In genomic region chr6:155328539-155329459, GRCh38 we compare ENCODE assay signal across 1 cellular context.
TF ChIP-seq lines count a peak whose summit lies in the region.

No MANE protein-coding gene starts in this region.

TF ChIP-seq in HepG2, 621 proteins besides CTCF, POLR2A, EP300 and RAD21 (continued from another document and continues in another):
- TF ChIP-seq ZC3H4 (CRISPR knock-in tag; IDR thresholded peaks at IDR 0.05; ENCODE audit: borderline replicate concordance): no peak
- no peak for TF ChIP-seq ZNF512B (CRISPR knock-in tag; IDR thresholded peaks at IDR 0.05; ENCODE audit: borderline replicate concordance)
- no peak for TF ChIP-seq ZIK1 (CRISPR knock-in tag; IDR thresholded peaks at IDR 0.05; ENCODE audit: borderline replicate concordance, low read depth)
- peak; percentile 91 for TF ChIP-seq MAZ (IDR thresholded peaks at IDR 0.05; ENCODE audit: borderline replicate concordance, low read depth, low read length)
- TF ChIP-seq MAZ (CRISPR knock-in tag; IDR thresholded peaks at IDR 0.05; ENCODE audit: low read depth): peak; percentile 57
- TF ChIP-seq, protein P1, sequence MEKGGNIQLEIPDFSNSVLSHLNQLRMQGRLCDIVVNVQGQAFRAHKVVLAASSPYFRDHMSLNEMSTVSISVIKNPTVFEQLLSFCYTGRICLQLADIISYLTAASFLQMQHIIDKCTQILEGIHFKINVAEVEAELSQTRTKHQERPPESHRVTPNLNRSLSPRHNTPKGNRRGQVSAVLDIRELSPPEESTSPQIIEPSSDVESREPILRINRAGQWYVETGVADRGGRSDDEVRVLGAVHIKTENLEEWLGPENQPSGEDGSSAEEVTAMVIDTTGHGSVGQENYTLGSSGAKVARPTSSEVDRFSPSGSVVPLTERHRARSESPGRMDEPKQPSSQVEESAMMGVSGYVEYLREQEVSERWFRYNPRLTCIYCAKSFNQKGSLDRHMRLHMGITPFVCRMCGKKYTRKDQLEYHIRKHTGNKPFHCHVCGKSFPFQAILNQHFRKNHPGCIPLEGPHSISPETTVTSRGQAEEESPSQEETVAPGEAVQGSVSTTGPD (CRISPR knock-in tag; IDR thresholded peaks at IDR 0.05): no peak
- TF ChIP-seq ATF4 (CRISPR knock-in tag; IDR thresholded peaks at IDR 0.05): peak; percentile 50 to 76; a peak in 3 of 4 replicates
- TF ChIP-seq MTF2 (CRISPR knock-in tag; IDR thresholded peaks at IDR 0.05; ENCODE audit: borderline replicate concordance): no peak
- TF ChIP-seq CENPX (CRISPR knock-in tag; IDR thresholded peaks at IDR 0.05): no peak
- no peak for TF ChIP-seq HES4 (CRISPR knock-in tag; IDR thresholded peaks at IDR 0.05; ENCODE audit: borderline replicate concordance)
- TF ChIP-seq ZNF251 (CRISPR knock-in tag; IDR thresholded peaks at IDR 0.05): no peak
- no peak; the same call in 1 of the 2 replicates for TF ChIP-seq DMAP1 (CRISPR knock-in tag; IDR thresholded peaks at IDR 0.05)
- TF ChIP-seq RFX3 (CRISPR knock-in tag; IDR thresholded peaks at IDR 0.05): peak; percentile 68
- TF ChIP-seq ZGPAT (CRISPR knock-in tag; IDR thresholded peaks at IDR 0.05): peak; percentile 92; the same call in 1 of the 2 replicates
- no peak for TF ChIP-seq ZSCAN20 (CRISPR knock-in tag; IDR thresholded peaks at IDR 0.05; ENCODE audit: borderline replicate concordance)
- no peak for TF ChIP-seq SRSF1 (optimal IDR thresholded peaks at IDR 0.05; ENCODE audit: low read depth, low read length)
- TF ChIP-seq SP4 (CRISPR knock-in tag; IDR thresholded peaks at IDR 0.05): 0 out of 2 replicates have a peak, but pooled peaks have one; percentile 8
- TF ChIP-seq FOXK1 (CRISPR knock-in tag; IDR thresholded peaks at IDR 0.05; ENCODE audit: borderline replicate concordance, low read depth): peak; percentile 87; the same call in 1 of the 2 replicates
- no peak for TF ChIP-seq JARID2 (CRISPR knock-in tag; IDR thresholded peaks at IDR 0.05; ENCODE audit: insufficient replicate concordance)
- peak; percentile 92 for TF ChIP-seq PHF21A (CRISPR knock-in tag; IDR thresholded peaks at IDR 0.05)
- peak; percentile 59; the same call in 1 of the 2 replicates for TF ChIP-seq MIER2 (CRISPR knock-in tag; IDR thresholded peaks at IDR 0.05)
- peak; percentile 90 for TF ChIP-seq RBFOX2 (IDR thresholded peaks at IDR 0.05; ENCODE audit: low read depth, low read length)
- peak; percentile 100 for TF ChIP-seq NFIC (IDR thresholded peaks at IDR 0.05; ENCODE audit: low read length)
- TF ChIP-seq ZNF431 (CRISPR knock-in tag; IDR thresholded peaks at IDR 0.05; ENCODE audit: borderline replicate concordance, low read depth): peak; percentile 55; the same call in 1 of the 2 replicates
- no peak for TF ChIP-seq LBX2 (CRISPR knock-in tag; IDR thresholded peaks at IDR 0.05; ENCODE audit: borderline replicate concordance)
- TF ChIP-seq ZNF703 (CRISPR knock-in tag; IDR thresholded peaks at IDR 0.05; ENCODE audit: borderline replicate concordance): peak; percentile 60; the same call in 1 of the 2 replicates
- TF ChIP-seq ZNF768 (CRISPR knock-in tag; IDR thresholded peaks at IDR 0.05): no peak
- TF ChIP-seq, protein P2, sequence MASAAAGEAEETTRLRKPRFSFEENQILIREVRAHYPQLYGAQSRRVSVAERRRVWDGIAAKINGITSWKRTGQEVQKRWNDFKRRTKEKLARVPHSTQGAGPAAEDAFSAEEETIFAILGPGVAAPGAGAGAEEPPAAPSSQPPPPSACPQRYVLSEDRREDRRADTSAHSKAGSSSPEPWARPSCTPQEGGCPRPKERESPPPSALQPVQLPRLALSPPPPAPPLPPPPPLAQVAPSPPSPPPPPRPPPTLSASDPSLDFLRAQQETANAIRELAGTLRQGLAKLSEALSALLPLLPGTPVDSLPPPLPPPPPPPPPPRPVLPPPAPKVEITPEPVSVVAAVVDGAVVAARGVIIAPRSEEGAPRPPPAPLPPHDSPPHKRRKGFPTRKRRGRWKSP (CRISPR knock-in tag; IDR thresholded peaks at IDR 0.05): peak; percentile 78; the same call in 1 of the 2 replicates
- no peak; the same call in 1 of the 2 replicates for TF ChIP-seq ZNF891 (CRISPR knock-in tag; IDR thresholded peaks at IDR 0.05)
- TF ChIP-seq ZNF354B (CRISPR knock-in tag; IDR thresholded peaks at IDR 0.05): no peak
- TF ChIP-seq NFRKB (IDR thresholded peaks at IDR 0.05): peak; percentile 88
- peak; percentile 80 for TF ChIP-seq ZNF124 (CRISPR knock-in tag; IDR thresholded peaks at IDR 0.05)
- TF ChIP-seq ZEB1 (IDR thresholded peaks at IDR 0.05; ENCODE audit: insufficient replicate concordance, low read depth): peak; percentile 89
- no peak for TF ChIP-seq ZNF207 (IDR thresholded peaks at IDR 0.05; ENCODE audit: borderline replicate concordance)
- TF ChIP-seq, protein P3, sequence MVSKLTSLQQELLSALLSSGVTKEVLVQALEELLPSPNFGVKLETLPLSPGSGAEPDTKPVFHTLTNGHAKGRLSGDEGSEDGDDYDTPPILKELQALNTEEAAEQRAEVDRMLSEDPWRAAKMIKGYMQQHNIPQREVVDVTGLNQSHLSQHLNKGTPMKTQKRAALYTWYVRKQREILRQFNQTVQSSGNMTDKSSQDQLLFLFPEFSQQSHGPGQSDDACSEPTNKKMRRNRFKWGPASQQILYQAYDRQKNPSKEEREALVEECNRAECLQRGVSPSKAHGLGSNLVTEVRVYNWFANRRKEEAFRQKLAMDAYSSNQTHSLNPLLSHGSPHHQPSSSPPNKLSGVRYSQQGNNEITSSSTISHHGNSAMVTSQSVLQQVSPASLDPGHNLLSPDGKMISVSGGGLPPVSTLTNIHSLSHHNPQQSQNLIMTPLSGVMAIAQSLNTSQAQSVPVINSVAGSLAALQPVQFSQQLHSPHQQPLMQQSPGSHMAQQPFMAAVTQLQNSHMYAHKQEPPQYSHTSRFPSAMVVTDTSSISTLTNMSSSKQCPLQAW (CRISPR knock-in tag; IDR thresholded peaks at IDR 0.05): no peak; the same call in 1 of the 2 replicates
- TF ChIP-seq ZNF430 (CRISPR knock-in tag; IDR thresholded peaks at IDR 0.05): no peak
- TF ChIP-seq ZMYM2 (CRISPR knock-in tag; IDR thresholded peaks at IDR 0.05): peak; percentile 89
- peak; percentile 59 for TF ChIP-seq NR2C2 (CRISPR knock-in tag; IDR thresholded peaks at IDR 0.05; ENCODE audit: borderline replicate concordance)
- TF ChIP-seq, protein P4, sequence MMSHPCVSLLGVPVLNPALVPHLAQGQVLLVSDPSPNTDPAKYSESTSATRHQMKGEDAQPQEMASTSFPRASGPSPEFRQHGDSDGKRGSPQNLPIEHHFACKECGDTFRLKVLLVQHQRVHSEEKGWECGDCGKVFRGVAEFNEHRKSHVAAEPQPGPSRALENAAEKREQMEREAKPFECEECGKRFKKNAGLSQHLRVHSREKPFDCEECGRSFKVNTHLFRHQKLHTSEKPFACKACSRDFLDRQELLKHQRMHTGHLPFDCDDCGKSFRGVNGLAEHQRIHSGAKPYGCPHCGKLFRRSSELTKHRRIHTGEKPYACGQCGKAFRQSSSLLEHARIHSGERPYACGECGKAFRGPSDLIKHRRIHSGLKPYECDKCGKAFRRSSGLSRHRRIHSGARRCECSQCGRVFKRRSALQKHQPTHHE (CRISPR knock-in tag; IDR thresholded peaks at IDR 0.05; ENCODE audit: borderline replicate concordance): peak; percentile 95; the same call in 1 of the 2 replicates
- TF ChIP-seq TFAP4 (IDR thresholded peaks at IDR 0.05; ENCODE audit: borderline replicate concordance, low read depth): peak; percentile 82
- TF ChIP-seq ARNT (IDR thresholded peaks at IDR 0.05): no peak
- TF ChIP-seq CHD4 (IDR thresholded peaks at IDR 0.05; ENCODE audit: borderline replicate concordance, low read length): 0 out of 2 replicates have a peak, but pooled peaks have one; percentile 19
- TF ChIP-seq U2AF1 (optimal IDR thresholded peaks at IDR 0.05; ENCODE audit: low read depth, low read length): no peak
- TF ChIP-seq, protein P5, sequence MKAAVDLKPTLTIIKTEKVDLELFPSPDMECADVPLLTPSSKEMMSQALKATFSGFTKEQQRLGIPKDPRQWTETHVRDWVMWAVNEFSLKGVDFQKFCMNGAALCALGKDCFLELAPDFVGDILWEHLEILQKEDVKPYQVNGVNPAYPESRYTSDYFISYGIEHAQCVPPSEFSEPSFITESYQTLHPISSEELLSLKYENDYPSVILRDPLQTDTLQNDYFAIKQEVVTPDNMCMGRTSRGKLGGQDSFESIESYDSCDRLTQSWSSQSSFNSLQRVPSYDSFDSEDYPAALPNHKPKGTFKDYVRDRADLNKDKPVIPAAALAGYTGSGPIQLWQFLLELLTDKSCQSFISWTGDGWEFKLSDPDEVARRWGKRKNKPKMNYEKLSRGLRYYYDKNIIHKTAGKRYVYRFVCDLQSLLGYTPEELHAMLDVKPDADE (CRISPR knock-in tag; IDR thresholded peaks at IDR 0.05): no peak
- TF ChIP-seq MTA3 (CRISPR knock-in tag; IDR thresholded peaks at IDR 0.05): no peak
- no peak for TF ChIP-seq ZNF781 (CRISPR knock-in tag; IDR thresholded peaks at IDR 0.05; ENCODE audit: borderline replicate concordance, not compliant biosample characterization)
- no peak; the same call in 1 of the 2 replicates for TF ChIP-seq ZNF546 (CRISPR knock-in tag; conservative IDR thresholded peaks at IDR 0.05)
- TF ChIP-seq NR0B2 (CRISPR knock-in tag; IDR thresholded peaks at IDR 0.05): no peak
- TF ChIP-seq NFYB (CRISPR knock-in tag; IDR thresholded peaks at IDR 0.05): peak; percentile 7; the same call in 1 of the 2 replicates
- peak; percentile 81 for TF ChIP-seq ZSCAN9 (CRISPR knock-in tag; IDR thresholded peaks at IDR 0.05; ENCODE audit: borderline replicate concordance)
- peak; percentile 88 for TF ChIP-seq FOXO1 (CRISPR knock-in tag; IDR thresholded peaks at IDR 0.05)
- peak; percentile 78 for TF ChIP-seq HDAC2 (CRISPR knock-in tag; IDR thresholded peaks at IDR 0.05)
- TF ChIP-seq, protein P6, sequence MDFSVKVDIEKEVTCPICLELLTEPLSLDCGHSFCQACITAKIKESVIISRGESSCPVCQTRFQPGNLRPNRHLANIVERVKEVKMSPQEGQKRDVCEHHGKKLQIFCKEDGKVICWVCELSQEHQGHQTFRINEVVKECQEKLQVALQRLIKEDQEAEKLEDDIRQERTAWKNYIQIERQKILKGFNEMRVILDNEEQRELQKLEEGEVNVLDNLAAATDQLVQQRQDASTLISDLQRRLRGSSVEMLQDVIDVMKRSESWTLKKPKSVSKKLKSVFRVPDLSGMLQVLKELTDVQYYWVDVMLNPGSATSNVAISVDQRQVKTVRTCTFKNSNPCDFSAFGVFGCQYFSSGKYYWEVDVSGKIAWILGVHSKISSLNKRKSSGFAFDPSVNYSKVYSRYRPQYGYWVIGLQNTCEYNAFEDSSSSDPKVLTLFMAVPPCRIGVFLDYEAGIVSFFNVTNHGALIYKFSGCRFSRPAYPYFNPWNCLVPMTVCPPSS (IDR thresholded peaks at IDR 0.05): no peak
- TF ChIP-seq SOX13 (IDR thresholded peaks at IDR 0.05): peak; percentile 99
- TF ChIP-seq SOX13 (CRISPR knock-in tag; conservative IDR thresholded peaks at IDR 0.05 in 1 of 2, IDR thresholded peaks at IDR 0.05 in 1 of 2): peak in 1 of 2 experiments; percentile 98; a peak in 3 of 4 replicates
- no peak for TF ChIP-seq ZNF75D (CRISPR knock-in tag; IDR thresholded peaks at IDR 0.05; ENCODE audit: borderline replicate concordance)
- peak; percentile 68; the same call in 1 of the 2 replicates for TF ChIP-seq HOXD1 (CRISPR knock-in tag; IDR thresholded peaks at IDR 0.05)
